Comparison of ENCODE assay signal across 1 cellular context in genomic region chr16:14354561-14355351, GRCh38.
TF ChIP-seq lines count a peak whose summit lies in the region.

No MANE protein-coding gene starts in this region.

TF ChIP-seq in GM12878, 131 proteins besides CTCF, POLR2A, EP300 and RAD21 (continued from another document):
- 0 out of 2 replicates have a peak, but pooled peaks have one; percentile 33 for TF ChIP-seq ZBTB33 (IDR thresholded peaks at IDR 0.05)
- TF ChIP-seq BCLAF1 (IDR thresholded peaks at IDR 0.05), result no peak
- peak; percentile 99 for TF ChIP-seq NBN (IDR thresholded peaks at IDR 0.05)
- peak; percentile 83 for TF ChIP-seq BMI1 (IDR thresholded peaks at IDR 0.05; ENCODE audit: borderline replicate concordance)
- TF ChIP-seq NFIC (IDR thresholded peaks at IDR 0.05; ENCODE audit: low read depth, low read length), result peak; percentile 99
- peak; percentile 72 for TF ChIP-seq PKNOX1 (IDR thresholded peaks at IDR 0.05)
- no peak for TF ChIP-seq EGR1 (IDR thresholded peaks at IDR 0.05; ENCODE audit: borderline replicate concordance in 1 of 2, low read depth in 2 of 2, low read length in 2 of 2)
- TF ChIP-seq ZNF207 (IDR thresholded peaks at IDR 0.05; ENCODE audit: borderline replicate concordance), result no peak; the same call in 1 of the 2 replicates
TF ChIP-seq in GM12878: peak in this region for 69.
